In the genomic region with DNA sequence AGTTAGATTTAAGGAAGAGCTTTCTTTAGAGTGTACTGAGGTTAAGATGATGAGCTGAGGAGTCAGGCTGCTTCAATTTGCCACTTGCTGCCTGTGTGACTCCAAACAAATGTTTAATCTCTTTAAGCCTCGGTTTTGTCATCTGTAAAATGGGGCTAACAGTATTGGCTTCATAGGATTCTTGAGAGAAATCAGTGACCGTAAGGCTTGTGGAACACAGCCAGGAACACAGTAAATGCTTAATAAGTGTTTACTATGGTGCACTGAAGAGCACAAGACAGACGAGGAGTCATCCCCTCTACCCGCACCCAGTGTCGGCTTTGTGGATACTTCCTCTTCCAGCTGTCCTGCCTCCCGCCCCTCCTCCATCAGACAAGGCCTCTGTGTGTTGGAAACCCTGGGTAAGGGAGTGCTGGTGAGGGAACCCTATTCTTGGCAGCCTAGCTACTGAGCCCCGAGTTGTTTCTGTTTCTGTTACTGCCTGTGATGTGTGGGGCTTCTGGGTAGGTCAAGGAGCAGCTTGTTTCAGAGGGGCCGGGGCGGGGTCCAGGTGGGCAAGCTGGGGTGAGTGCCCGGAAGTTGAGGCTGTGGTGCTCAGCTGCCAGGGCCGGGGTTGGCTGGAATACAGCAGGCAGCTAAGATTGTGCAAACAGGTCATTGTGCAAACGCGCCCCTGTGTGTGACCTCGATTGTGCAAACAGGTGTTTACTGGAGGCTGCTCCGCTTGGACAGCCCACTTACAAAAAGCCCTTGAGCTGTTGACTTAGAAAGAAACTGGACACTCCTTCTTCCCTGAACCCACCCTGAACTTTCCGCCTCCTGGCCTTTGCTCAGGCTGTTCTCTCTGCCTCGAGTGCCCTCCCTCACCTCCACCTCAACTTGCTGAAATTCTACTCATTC, we compare ENCODE assay signal across 1 cellular context.
A peak's percentile ranks its signal among the peaks of the same experiment; 100 is the strongest.
TF ChIP-seq lines count a peak whose summit lies in the region.

No MANE protein-coding gene starts in this region.

TF ChIP-seq in HepG2, 621 proteins besides CTCF, POLR2A, EP300 and RAD21 (continued from another document and continues in another):
- peak; percentile 97 for TF ChIP-seq ZNF264 (CRISPR knock-in tag; IDR thresholded peaks at IDR 0.05)
- TF ChIP-seq SMC3 (IDR thresholded peaks at IDR 0.05; ENCODE audit: low read length), result peak; percentile 68; the same call in 1 of the 2 replicates
- TF ChIP-seq CHD2 (IDR thresholded peaks at IDR 0.05; ENCODE audit: low read depth, low read length), result peak; percentile 31; the same call in 1 of the 2 replicates
- TF ChIP-seq, protein P1, sequence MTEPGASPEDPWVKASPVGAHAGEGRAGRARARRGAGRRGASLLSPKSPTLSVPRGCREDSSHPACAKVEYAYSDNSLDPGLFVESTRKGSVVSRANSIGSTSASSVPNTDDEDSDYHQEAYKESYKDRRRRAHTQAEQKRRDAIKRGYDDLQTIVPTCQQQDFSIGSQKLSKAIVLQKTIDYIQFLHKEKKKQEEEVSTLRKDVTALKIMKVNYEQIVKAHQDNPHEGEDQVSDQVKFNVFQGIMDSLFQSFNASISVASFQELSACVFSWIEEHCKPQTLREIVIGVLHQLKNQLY (CRISPR knock-in tag; IDR thresholded peaks at IDR 0.05), result peak; percentile 81; the same call in 1 of the 2 replicates
- peak; percentile 93 for TF ChIP-seq BCL6 (CRISPR knock-in tag; IDR thresholded peaks at IDR 0.05)
- TF ChIP-seq ZBTB3 (CRISPR knock-in tag; IDR thresholded peaks at IDR 0.05; ENCODE audit: borderline replicate concordance, low read depth), result peak; percentile 66; the same call in 1 of the 2 replicates
- no peak for TF ChIP-seq GZF1 (CRISPR knock-in tag; IDR thresholded peaks at IDR 0.05)
- no peak for TF ChIP-seq REPIN1 (CRISPR knock-in tag; IDR thresholded peaks at IDR 0.05; ENCODE audit: borderline replicate concordance, low read depth)
- peak; percentile 97 for TF ChIP-seq ZNF567 (CRISPR knock-in tag; IDR thresholded peaks at IDR 0.05; ENCODE audit: borderline replicate concordance)
- TF ChIP-seq ZBTB7A (CRISPR knock-in tag; IDR thresholded peaks at IDR 0.05), result peak; percentile 89
- TF ChIP-seq, protein P2, sequence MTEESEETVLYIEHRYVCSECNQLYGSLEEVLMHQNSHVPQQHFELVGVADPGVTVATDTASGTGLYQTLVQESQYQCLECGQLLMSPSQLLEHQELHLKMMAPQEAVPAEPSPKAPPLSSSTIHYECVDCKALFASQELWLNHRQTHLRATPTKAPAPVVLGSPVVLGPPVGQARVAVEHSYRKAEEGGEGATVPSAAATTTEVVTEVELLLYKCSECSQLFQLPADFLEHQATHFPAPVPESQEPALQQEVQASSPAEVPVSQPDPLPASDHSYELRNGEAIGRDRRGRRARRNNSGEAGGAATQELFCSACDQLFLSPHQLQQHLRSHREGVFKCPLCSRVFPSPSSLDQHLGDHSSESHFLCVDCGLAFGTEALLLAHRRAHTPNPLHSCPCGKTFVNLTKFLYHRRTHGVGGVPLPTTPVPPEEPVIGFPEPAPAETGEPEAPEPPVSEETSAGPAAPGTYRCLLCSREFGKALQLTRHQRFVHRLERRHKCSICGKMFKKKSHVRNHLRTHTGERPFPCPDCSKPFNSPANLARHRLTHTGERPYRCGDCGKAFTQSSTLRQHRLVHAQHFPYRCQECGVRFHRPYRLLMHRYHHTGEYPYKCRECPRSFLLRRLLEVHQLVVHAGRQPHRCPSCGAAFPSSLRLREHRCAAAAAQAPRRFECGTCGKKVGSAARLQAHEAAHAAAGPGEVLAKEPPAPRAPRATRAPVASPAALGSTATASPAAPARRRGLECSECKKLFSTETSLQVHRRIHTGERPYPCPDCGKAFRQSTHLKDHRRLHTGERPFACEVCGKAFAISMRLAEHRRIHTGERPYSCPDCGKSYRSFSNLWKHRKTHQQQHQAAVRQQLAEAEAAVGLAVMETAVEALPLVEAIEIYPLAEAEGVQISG (CRISPR knock-in tag; IDR thresholded peaks at IDR 0.05), result peak; percentile 91
- peak; percentile 96 for TF ChIP-seq SMAD3 (CRISPR knock-in tag; IDR thresholded peaks at IDR 0.05)
- TF ChIP-seq, protein P3, sequence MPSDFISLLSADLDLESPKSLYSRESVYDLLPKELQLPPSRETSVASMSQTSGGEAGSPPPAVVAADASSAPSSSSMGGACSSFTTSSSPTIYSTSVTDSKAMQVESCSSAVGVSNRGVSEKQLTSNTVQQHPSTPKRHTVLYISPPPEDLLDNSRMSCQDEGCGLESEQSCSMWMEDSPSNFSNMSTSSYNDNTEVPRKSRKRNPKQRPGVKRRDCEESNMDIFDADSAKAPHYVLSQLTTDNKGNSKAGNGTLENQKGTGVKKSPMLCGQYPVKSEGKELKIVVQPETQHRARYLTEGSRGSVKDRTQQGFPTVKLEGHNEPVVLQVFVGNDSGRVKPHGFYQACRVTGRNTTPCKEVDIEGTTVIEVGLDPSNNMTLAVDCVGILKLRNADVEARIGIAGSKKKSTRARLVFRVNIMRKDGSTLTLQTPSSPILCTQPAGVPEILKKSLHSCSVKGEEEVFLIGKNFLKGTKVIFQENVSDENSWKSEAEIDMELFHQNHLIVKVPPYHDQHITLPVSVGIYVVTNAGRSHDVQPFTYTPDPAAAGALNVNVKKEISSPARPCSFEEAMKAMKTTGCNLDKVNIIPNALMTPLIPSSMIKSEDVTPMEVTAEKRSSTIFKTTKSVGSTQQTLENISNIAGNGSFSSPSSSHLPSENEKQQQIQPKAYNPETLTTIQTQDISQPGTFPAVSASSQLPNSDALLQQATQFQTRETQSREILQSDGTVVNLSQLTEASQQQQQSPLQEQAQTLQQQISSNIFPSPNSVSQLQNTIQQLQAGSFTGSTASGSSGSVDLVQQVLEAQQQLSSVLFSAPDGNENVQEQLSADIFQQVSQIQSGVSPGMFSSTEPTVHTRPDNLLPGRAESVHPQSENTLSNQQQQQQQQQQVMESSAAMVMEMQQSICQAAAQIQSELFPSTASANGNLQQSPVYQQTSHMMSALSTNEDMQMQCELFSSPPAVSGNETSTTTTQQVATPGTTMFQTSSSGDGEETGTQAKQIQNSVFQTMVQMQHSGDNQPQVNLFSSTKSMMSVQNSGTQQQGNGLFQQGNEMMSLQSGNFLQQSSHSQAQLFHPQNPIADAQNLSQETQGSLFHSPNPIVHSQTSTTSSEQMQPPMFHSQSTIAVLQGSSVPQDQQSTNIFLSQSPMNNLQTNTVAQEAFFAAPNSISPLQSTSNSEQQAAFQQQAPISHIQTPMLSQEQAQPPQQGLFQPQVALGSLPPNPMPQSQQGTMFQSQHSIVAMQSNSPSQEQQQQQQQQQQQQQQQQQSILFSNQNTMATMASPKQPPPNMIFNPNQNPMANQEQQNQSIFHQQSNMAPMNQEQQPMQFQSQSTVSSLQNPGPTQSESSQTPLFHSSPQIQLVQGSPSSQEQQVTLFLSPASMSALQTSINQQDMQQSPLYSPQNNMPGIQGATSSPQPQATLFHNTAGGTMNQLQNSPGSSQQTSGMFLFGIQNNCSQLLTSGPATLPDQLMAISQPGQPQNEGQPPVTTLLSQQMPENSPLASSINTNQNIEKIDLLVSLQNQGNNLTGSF (CRISPR knock-in tag; IDR thresholded peaks at IDR 0.05), result peak; percentile 88
- TF ChIP-seq AHR (CRISPR knock-in tag; IDR thresholded peaks at IDR 0.05), result 0 out of 2 replicates have a peak, but pooled peaks have one; percentile 57
- peak; percentile 56; the same call in 1 of the 2 replicates for TF ChIP-seq ZNF34 (CRISPR knock-in tag; IDR thresholded peaks at IDR 0.05; ENCODE audit: borderline replicate concordance)
- TF ChIP-seq NFIC (IDR thresholded peaks at IDR 0.05; ENCODE audit: low read length), result peak; percentile 88
- TF ChIP-seq, protein P4, sequence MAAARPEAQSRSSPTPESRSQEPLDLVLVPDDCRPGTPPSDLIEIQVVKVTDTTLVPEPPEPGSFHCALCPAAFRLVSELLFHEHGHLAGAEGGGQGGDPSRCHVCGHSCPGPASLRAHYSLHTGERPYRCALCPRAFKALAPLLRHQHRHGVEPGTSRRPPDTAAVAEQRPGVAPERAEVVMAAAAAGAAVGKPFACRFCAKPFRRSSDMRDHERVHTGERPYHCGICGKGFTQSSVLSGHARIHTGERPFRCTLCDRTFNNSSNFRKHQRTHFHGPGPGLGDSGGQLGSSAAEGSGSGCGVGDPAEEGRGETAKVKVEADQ (CRISPR knock-in tag; IDR thresholded peaks at IDR 0.05; ENCODE audit: borderline replicate concordance), result no peak
- TF ChIP-seq ZSCAN25 (CRISPR knock-in tag; IDR thresholded peaks at IDR 0.05), result peak; percentile 35; the same call in 1 of the 2 replicates
- TF ChIP-seq, protein P5, sequence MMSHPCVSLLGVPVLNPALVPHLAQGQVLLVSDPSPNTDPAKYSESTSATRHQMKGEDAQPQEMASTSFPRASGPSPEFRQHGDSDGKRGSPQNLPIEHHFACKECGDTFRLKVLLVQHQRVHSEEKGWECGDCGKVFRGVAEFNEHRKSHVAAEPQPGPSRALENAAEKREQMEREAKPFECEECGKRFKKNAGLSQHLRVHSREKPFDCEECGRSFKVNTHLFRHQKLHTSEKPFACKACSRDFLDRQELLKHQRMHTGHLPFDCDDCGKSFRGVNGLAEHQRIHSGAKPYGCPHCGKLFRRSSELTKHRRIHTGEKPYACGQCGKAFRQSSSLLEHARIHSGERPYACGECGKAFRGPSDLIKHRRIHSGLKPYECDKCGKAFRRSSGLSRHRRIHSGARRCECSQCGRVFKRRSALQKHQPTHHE (CRISPR knock-in tag; IDR thresholded peaks at IDR 0.05; ENCODE audit: borderline replicate concordance), result 0 out of 2 replicates have a peak, but pooled peaks have one; percentile 92
- peak; percentile 71; the same call in 1 of the 2 replicates for TF ChIP-seq ZFP41 (CRISPR knock-in tag; IDR thresholded peaks at IDR 0.05; ENCODE audit: borderline replicate concordance)
- peak; percentile 92; the same call in 1 of the 2 replicates for TF ChIP-seq SNAI1 (CRISPR knock-in tag; IDR thresholded peaks at IDR 0.05; ENCODE audit: borderline replicate concordance)
- TF ChIP-seq, protein P6, sequence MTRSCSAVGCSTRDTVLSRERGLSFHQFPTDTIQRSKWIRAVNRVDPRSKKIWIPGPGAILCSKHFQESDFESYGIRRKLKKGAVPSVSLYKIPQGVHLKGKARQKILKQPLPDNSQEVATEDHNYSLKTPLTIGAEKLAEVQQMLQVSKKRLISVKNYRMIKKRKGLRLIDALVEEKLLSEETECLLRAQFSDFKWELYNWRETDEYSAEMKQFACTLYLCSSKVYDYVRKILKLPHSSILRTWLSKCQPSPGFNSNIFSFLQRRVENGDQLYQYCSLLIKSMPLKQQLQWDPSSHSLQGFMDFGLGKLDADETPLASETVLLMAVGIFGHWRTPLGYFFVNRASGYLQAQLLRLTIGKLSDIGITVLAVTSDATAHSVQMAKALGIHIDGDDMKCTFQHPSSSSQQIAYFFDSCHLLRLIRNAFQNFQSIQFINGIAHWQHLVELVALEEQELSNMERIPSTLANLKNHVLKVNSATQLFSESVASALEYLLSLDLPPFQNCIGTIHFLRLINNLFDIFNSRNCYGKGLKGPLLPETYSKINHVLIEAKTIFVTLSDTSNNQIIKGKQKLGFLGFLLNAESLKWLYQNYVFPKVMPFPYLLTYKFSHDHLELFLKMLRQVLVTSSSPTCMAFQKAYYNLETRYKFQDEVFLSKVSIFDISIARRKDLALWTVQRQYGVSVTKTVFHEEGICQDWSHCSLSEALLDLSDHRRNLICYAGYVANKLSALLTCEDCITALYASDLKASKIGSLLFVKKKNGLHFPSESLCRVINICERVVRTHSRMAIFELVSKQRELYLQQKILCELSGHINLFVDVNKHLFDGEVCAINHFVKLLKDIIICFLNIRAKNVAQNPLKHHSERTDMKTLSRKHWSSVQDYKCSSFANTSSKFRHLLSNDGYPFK (CRISPR knock-in tag; IDR thresholded peaks at IDR 0.05; ENCODE audit: borderline replicate concordance), result peak; percentile 81; the same call in 1 of the 2 replicates
- TF ChIP-seq, protein P7, sequence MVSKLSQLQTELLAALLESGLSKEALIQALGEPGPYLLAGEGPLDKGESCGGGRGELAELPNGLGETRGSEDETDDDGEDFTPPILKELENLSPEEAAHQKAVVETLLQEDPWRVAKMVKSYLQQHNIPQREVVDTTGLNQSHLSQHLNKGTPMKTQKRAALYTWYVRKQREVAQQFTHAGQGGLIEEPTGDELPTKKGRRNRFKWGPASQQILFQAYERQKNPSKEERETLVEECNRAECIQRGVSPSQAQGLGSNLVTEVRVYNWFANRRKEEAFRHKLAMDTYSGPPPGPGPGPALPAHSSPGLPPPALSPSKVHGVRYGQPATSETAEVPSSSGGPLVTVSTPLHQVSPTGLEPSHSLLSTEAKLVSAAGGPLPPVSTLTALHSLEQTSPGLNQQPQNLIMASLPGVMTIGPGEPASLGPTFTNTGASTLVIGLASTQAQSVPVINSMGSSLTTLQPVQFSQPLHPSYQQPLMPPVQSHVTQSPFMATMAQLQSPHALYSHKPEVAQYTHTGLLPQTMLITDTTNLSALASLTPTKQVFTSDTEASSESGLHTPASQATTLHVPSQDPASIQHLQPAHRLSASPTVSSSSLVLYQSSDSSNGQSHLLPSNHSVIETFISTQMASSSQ (IDR thresholded peaks at IDR 0.05; ENCODE audit: low read depth), result peak; percentile 81
- TF ChIP-seq, protein P7 (CRISPR knock-in tag; IDR thresholded peaks at IDR 0.05; ENCODE audit: borderline replicate concordance), result peak; percentile 86
- no peak for TF ChIP-seq ZNF30 (CRISPR knock-in tag; IDR thresholded peaks at IDR 0.05)
- peak; percentile 98 for TF ChIP-seq ERF (CRISPR knock-in tag; IDR thresholded peaks at IDR 0.05)
- TF ChIP-seq NRL (CRISPR knock-in tag; IDR thresholded peaks at IDR 0.05; ENCODE audit: borderline replicate concordance), result 0 out of 2 replicates have a peak, but pooled peaks have one; percentile 25
- TF ChIP-seq CHD4 (IDR thresholded peaks at IDR 0.05; ENCODE audit: borderline replicate concordance, low read length), result peak; percentile 100
- TF ChIP-seq, protein P8, sequence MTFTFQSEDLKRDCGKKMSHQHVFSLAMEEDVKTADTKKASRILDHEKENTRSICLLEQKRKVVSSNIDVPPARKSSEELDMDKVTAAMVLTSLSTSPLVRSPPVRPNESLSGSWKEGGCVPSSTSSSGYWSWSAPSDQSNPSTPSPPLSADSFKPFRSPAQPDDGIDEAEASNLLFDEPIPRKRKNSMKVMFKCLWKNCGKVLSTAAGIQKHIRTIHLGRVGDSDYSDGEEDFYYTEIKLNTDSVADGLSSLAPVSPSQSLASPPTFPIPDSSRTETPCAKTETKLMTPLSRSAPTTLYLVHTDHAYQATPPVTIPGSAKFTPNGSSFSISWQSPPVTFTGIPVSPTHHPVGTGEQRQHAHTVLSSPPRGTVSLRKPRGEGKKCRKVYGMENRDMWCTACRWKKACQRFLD (CRISPR knock-in tag; IDR thresholded peaks at IDR 0.05; ENCODE audit: borderline replicate concordance), result 0 out of 2 replicates have a peak, but pooled peaks have one; percentile 90
